ENCODE assay signal across 18 cellular contexts in genomic region chr2:27175330-27175729, GRCh38. TPM values are rescaled to one million over a fixed set of nuclear protein-coding genes. Genes with fewer than 3 reads are reported as not detected.
DNase-seq lines count a peak whose midpoint lies in the region; ATAC-seq, FAIRE-seq and TF ChIP-seq lines count a peak whose summit lies in the region.
"Had no signal": no experiment of that assay in that cellular context is flagged by ENCODE, and none has a peak within 500 bp of the region (broad histone marks: within the 10 kb centered on the region; RNA-seq: fewer than 3 reads in every experiment).

No MANE protein-coding gene starts in this region.

- H2AFZ ChIP-seq in HepG2 (ENCODE audit: low read length) (no peak overlapping the region), osteoblast (ENCODE audit: low read length) (no peak overlapping the region)

- TF ChIP-seq POLR2A in HepG2 (IDR thresholded peaks at IDR 0.05; ENCODE audit: insufficient read depth in 1 of 2, low read depth in 2 of 2, low read length in 2 of 2), result no peak
- no peak for TF ChIP-seq POLR2A in right lobe of liver (IDR thresholded peaks at IDR 0.05)

- ATAC-seq in HepG2 (no peak), right lobe of liver (no peak), HG02642 (IDR thresholded peaks at IDR 0.05; ENCODE audit: poor library complexity, unreplicated experiment) (no peak), natural killer cell (no peak)

- no peak overlapping the region for H3K4me3 ChIP-seq in HepG2 (replicated peaks in 1 of 3; ENCODE audit: insufficient read depth in 1 of 3, low read depth in 2 of 3, low read length in 3 of 3)
- no peak overlapping the region for H3K4me3 ChIP-seq in right lobe of liver
- no peak overlapping the region for H3K4me3 ChIP-seq in fibroblast of pulmonary artery (replicated peaks; ENCODE audit: low read depth, low read length)
- no peak overlapping the region for H3K4me3 ChIP-seq in osteoblast (ENCODE audit: insufficient read depth, low read length)
- H3K4me3 ChIP-seq in colonic mucosa, result no peak overlapping the region
- H3K4me3 ChIP-seq: HAP-1, K562 had no signal

- H3K4me2 ChIP-seq in HepG2 (ENCODE audit: low read depth, low read length), result no peak overlapping the region
- no peak overlapping the region for H3K4me2 ChIP-seq in osteoblast (ENCODE audit: insufficient read depth, low read length)

- DNase-seq in HepG2 (ENCODE audit: low spot score) (no peak), right lobe of liver (no peak), fibroblast of pulmonary artery (ENCODE audit: low read depth) (peak; percentile 38), osteoblast (ENCODE audit: insufficient read length, low spot score, missing footprints) (peak; percentile 19), colonic mucosa (no peak), natural killer cell (no peak), NCI-H1694 (lab: John Stamatoyannopoulos, UW) (no peak)
- DNase-seq: DND-41, NCI-H187 treated with DMSO at 0.1 percent for 48 hours, NCI-H510A treated with DMSO at 0.1 percent for 48 hours, RPMI8226, SIG-M5 had no signal

- H4K20me1 ChIP-seq in HepG2 (ENCODE audit: insufficient read depth, low read length) (no peaks in the 10 kb centered on the region), osteoblast (ENCODE audit: insufficient read depth, low read length) (no peaks in the 10 kb centered on the region)

- H3K79me2 ChIP-seq in HepG2 (ENCODE audit: insufficient read depth, low read length) (no peaks in the 10 kb centered on the region), osteoblast (ENCODE audit: insufficient read depth, low read length) (no peaks in the 10 kb centered on the region)

- H3K9ac ChIP-seq in HepG2 (ENCODE audit: insufficient read depth, low read depth, low read length), result no peak overlapping the region
- no peak overlapping the region for H3K9ac ChIP-seq in colonic mucosa (ENCODE audit: low read depth in 2 of 2, low read length in 2 of 2)

- peak overlapping the region; percentile 43 for H3K27ac ChIP-seq in HepG2 (ENCODE audit: extremely low read length, insufficient read depth, low read length)
- H3K27ac ChIP-seq in right lobe of liver, result no peak overlapping the region
- H3K27ac ChIP-seq in osteoblast (ENCODE audit: low read depth, low read length), result no peak overlapping the region
- H3K27ac ChIP-seq in colonic mucosa, result no peak overlapping the region
- H3K27ac ChIP-seq: 22Rv1 had no signal

- peaks cover 0 to 4% of the 10 kb centered on the region in 2 donors for H3K4me1 Mint-ChIP-seq in natural killer cell

- peaks cover 14% of the 10 kb centered on the region in 2 donors for H3K27me3 Mint-ChIP-seq in natural killer cell (ENCODE audit: low read depth in 2 of 2)

- H3K9me3 ChIP-seq in HepG2 (ENCODE audit: low read length), result no peaks in the 10 kb centered on the region
- no peaks in the 10 kb centered on the region for H3K9me3 ChIP-seq in right lobe of liver
- H3K9me3 ChIP-seq in osteoblast (ENCODE audit: low read depth, low read length), result no peaks in the 10 kb centered on the region
- H3K9me3 ChIP-seq in colonic mucosa, result no peaks in the 10 kb centered on the region
- H3K9me3 ChIP-seq: HAP-1 had no signal

- 84% methylated on average over 8 of the region's 8 CpGs for WGBS in HepG2 (ENCODE audit: low lambda C conversion rate)
- 78% methylated on average over 8 of the region's 8 CpGs for WGBS in right lobe of liver (ENCODE audit: insufficient coverage, low coverage, low lambda C conversion rate, missing lambda C conversion rate)

- H3K9me3 Mint-ChIP-seq in natural killer cell, result no peaks in the 10 kb centered on the region
- H3K9me3 Mint-ChIP-seq: CD14-positive monocyte had no signal

- BruUV-seq in HepG2 (replicated peaks; lab: Mats Ljungman, UMichigan), result no TSS peak

- in situ Hi-C loops in HepG2 (cut with HindIII; ENCODE audit: extremely low pct_ligation_motif_present, low pct_unique_long_range_greater_than_20kb), result no loop called here

- intact Hi-C loops in HepG2 (cut with micrococcal nuclease; ENCODE audit: unreplicated experiment) (no loop called here), right lobe of liver (cut with DNase I) (no loop called here), colonic mucosa (cut with DNase I) (no loop called here), natural killer cell (cut with micrococcal nuclease) (no loop called here)

- no peaks in the 10 kb centered on the region; a peak in 1 of 5 replicates for H3K36me3 ChIP-seq in HepG2 (replicated peaks in 1 of 2; ENCODE audit: control insufficient read depth in 1 of 2, insufficient read depth in 2 of 2, low read length in 2 of 2)
- H3K36me3 ChIP-seq in right lobe of liver, result no peaks in the 10 kb centered on the region
- H3K36me3 ChIP-seq in osteoblast (ENCODE audit: insufficient read depth, low read length), result no peaks in the 10 kb centered on the region
- no peaks in the 10 kb centered on the region for H3K36me3 ChIP-seq in colonic mucosa
- H3K36me3 ChIP-seq: HAP-1 had no signal

- H3K27ac Mint-ChIP-seq in natural killer cell, result no peak overlapping the region
- H3K27ac Mint-ChIP-seq: CD14-positive monocyte had no signal

- no peaks in the 10 kb centered on the region for H3K36me3 Mint-ChIP-seq in natural killer cell
- H3K36me3 Mint-ChIP-seq: CD14-positive monocyte had no signal

- POLR2A ChIA-PET in HepG2 (lab: Yijun Ruan, JAX), result interaction anchor here (0.7 to 3.8 kb wide), 5 partner anchors 9 to 82 kb away, joined by 3 to 19 read pairs (median 3); partner anchors contain the start of gene PREB

- TF ChIP-seq CTCF in HepG2 (CRISPR knock-in tag; IDR thresholded peaks at IDR 0.05) (no peak), right lobe of liver (IDR thresholded peaks at IDR 0.05) (no peak), fibroblast of pulmonary artery (IDR thresholded peaks at IDR 0.05; ENCODE audit: low read length, missing control alignments) (no peak), osteoblast (IDR thresholded peaks at IDR 0.05; ENCODE audit: extremely low read depth, low read depth, low read length) (no peak), colonic mucosa (IDR thresholded peaks at IDR 0.05) (no peak), natural killer cell (IDR thresholded peaks at IDR 0.05) (no peak)

- FAIRE-seq in HepG2 (lab: Jason Lieb, UNC), result no peak
- FAIRE-seq: G401.6, K562 had no signal

- H3K27me3 ChIP-seq in HepG2 (ENCODE audit: control insufficient read depth in 1 of 2, insufficient read depth in 2 of 2, low read length in 2 of 2) (no peaks in the 10 kb centered on the region), right lobe of liver (no peaks in the 10 kb centered on the region), osteoblast (ENCODE audit: insufficient read depth, low read length) (peaks cover 44% of the 10 kb centered on the region), colonic mucosa (no peaks in the 10 kb centered on the region)

- H3K4me1 ChIP-seq in HepG2 (ENCODE audit: insufficient read depth, low read length) (peaks cover 100% of the 10 kb centered on the region), right lobe of liver (peaks cover 0 to 49% (median 25%) of the 10 kb centered on the region in 4 donors), osteoblast (ENCODE audit: insufficient read depth, low read length) (peaks cover 20% of the 10 kb centered on the region), colonic mucosa (no peaks in the 10 kb centered on the region)
- H3K4me1 ChIP-seq: HAP-1 had no signal

- TF ChIP-seq RAD21 in HepG2 (CRISPR knock-in tag; IDR thresholded peaks at IDR 0.05), result no peak

- no peak overlapping the region for H3K4me3 Mint-ChIP-seq in natural killer cell
- H3K4me3 Mint-ChIP-seq: CD14-positive monocyte had no signal

- CTCF ChIA-PET in HepG2 (lab: Yijun Ruan, JAX; ENCODE audit: low intra/inter-chr PET ratio, low total read pairs), result no interaction called here

- TF ChIP-seq EP300 in HepG2 (IDR thresholded peaks at IDR 0.05; ENCODE audit: low read depth in 2 of 2, low read length in 2 of 2) (no peak), HepG2 (CRISPR knock-in tag; IDR thresholded peaks at IDR 0.05; ENCODE audit: borderline replicate concordance) (no peak)

RNA-seq across cellular contexts. Expression of gene TCF23, which starts 26.5 kb away (rescaled TPM):
- total RNA-seq in HepG2 (2016; rRNA removed; fragmentation: Illumina TruSeq; extraction: Trizol), result 0.02 and 0.04 TPM in 2 replicates
- not detected in 2 replicates for total RNA-seq in HepG2 (2016; cell fraction: cytosol; rRNA removed; fragmentation: Illumina TruSeq; extraction: Trizol; ENCODE audit: low read depth)
- 0.15 TPM in 1 of 2 replicates, not detected in the other for total RNA-seq in HepG2 (2016; cell fraction: insoluble cytoplasmic fraction; rRNA removed; fragmentation: Illumina TruSeq; extraction: Trizol)
- not detected in 2 replicates for total RNA-seq in HepG2 (2016; cell fraction: membrane; rRNA removed; fragmentation: Illumina TruSeq; extraction: Trizol)
- not detected in 2 replicates for total RNA-seq in HepG2 (2016; cell fraction: nucleus; rRNA removed; fragmentation: Illumina TruSeq; extraction: Trizol)
- 1.4 TPM in 2 replicates for polyA plus RNA-seq in HepG2 (2011; rRNA removed)
- 0.98 and 1.1 TPM in 2 replicates for polyA plus RNA-seq in HepG2 (2011; cell fraction: cytosol; rRNA removed)
- 1.7 and 2.0 TPM in 2 replicates for polyA plus RNA-seq in HepG2 (2011; cell fraction: nucleus; rRNA removed)
- 0.80 and 1.5 TPM in 2 replicates for polyA plus RNA-seq in HepG2 (2012)
- polyA plus RNA-seq in HepG2 (2016; cell fraction: cytosol; fragmentation: Illumina TruSeq; extraction: Trizol; ENCODE audit: low read depth), result not detected in 2 replicates
- polyA plus RNA-seq in HepG2 (2016; cell fraction: insoluble cytoplasmic fraction; fragmentation: Illumina TruSeq; extraction: Trizol; ENCODE audit: low read depth), result not detected in 2 replicates
- polyA plus RNA-seq in HepG2 (2016; cell fraction: membrane; fragmentation: Illumina TruSeq; extraction: Trizol; ENCODE audit: low read depth), result not detected in 2 replicates
- 0.12 TPM in 1 of 2 replicates, not detected in the other for polyA plus RNA-seq in HepG2 (2016; cell fraction: nucleus; fragmentation: Illumina TruSeq; extraction: Trizol; ENCODE audit: insufficient read depth, low read depth)
- 1.3 TPM in 1 of 2 replicates, not detected in the other for polyA minus RNA-seq in HepG2 (2011; rRNA and poly(A)+ RNA removed; ENCODE audit: low replicate concordance)
- 0.49 and 0.70 TPM in 2 replicates for polyA minus RNA-seq in HepG2 (2011; cell fraction: cytosol; rRNA and poly(A)+ RNA removed)
- 0.52 and 0.62 TPM in 2 replicates for polyA minus RNA-seq in HepG2 (2011; cell fraction: nucleus; rRNA and poly(A)+ RNA removed)
- under 1 TPM in 1 of 6 experiments, not detected in 5; 0.04 TPM for total RNA-seq in right lobe of liver
- not detected in 2 replicates for total RNA-seq in osteoblast
- under 1 TPM; 0.05 to 0.07 TPM for total RNA-seq in colonic mucosa
- not detected for total RNA-seq in natural killer cell
- polyA plus RNA-seq: CD14-positive monocyte, K562 had no signal

RNA-seq across cellular contexts. Expression of gene PRR30, which starts 36.1 kb away (rescaled TPM):
- total RNA-seq in HepG2 (2016; rRNA removed; fragmentation: Illumina TruSeq; extraction: Trizol) (not detected in 2 replicates), right lobe of liver (not detected), osteoblast (not detected in 2 replicates), colonic mucosa (not detected), natural killer cell (not detected)
- total RNA-seq in HepG2 (2016; cell fraction: cytosol; rRNA removed; fragmentation: Illumina TruSeq; extraction: Trizol; ENCODE audit: low read depth), result not detected in 2 replicates
- not detected in 2 replicates for total RNA-seq in HepG2 (2016; cell fraction: insoluble cytoplasmic fraction; rRNA removed; fragmentation: Illumina TruSeq; extraction: Trizol)
- not detected in 2 replicates for total RNA-seq in HepG2 (2016; cell fraction: membrane; rRNA removed; fragmentation: Illumina TruSeq; extraction: Trizol)
- total RNA-seq in HepG2 (2016; cell fraction: nucleus; rRNA removed; fragmentation: Illumina TruSeq; extraction: Trizol), result not detected in 2 replicates
- polyA plus RNA-seq in HepG2 (2011; rRNA removed), result not detected in 2 replicates
- polyA plus RNA-seq in HepG2 (2011; cell fraction: cytosol; rRNA removed), result not detected in 2 replicates
- not detected in 2 replicates for polyA plus RNA-seq in HepG2 (2011; cell fraction: nucleus; rRNA removed)
- not detected in 2 replicates for polyA plus RNA-seq in HepG2 (2012)
- not detected in 2 replicates for polyA plus RNA-seq in HepG2 (2016; cell fraction: cytosol; fragmentation: Illumina TruSeq; extraction: Trizol; ENCODE audit: low read depth)
- not detected in 2 replicates for polyA plus RNA-seq in HepG2 (2016; cell fraction: insoluble cytoplasmic fraction; fragmentation: Illumina TruSeq; extraction: Trizol; ENCODE audit: low read depth)
- not detected in 2 replicates for polyA plus RNA-seq in HepG2 (2016; cell fraction: membrane; fragmentation: Illumina TruSeq; extraction: Trizol; ENCODE audit: low read depth)
- not detected in 2 replicates for polyA plus RNA-seq in HepG2 (2016; cell fraction: nucleus; fragmentation: Illumina TruSeq; extraction: Trizol; ENCODE audit: insufficient read depth, low read depth)
- not detected in 2 replicates for polyA minus RNA-seq in HepG2 (2011; rRNA and poly(A)+ RNA removed; ENCODE audit: low replicate concordance)
- not detected in 2 replicates for polyA minus RNA-seq in HepG2 (2011; cell fraction: cytosol; rRNA and poly(A)+ RNA removed)
- not detected in 2 replicates for polyA minus RNA-seq in HepG2 (2011; cell fraction: nucleus; rRNA and poly(A)+ RNA removed)
- total RNA-seq: K562 had no signal
- polyA plus RNA-seq: CD14-positive monocyte, K562 had no signal

RNA-seq across cellular contexts. Expression of gene ATRAID, which starts 36.5 kb away (rescaled TPM):
- 130 and 207 TPM in 2 replicates for total RNA-seq in HepG2 (2016; rRNA removed; fragmentation: Illumina TruSeq; extraction: Trizol)
- 237 and 301 TPM in 2 replicates for total RNA-seq in HepG2 (2016; cell fraction: cytosol; rRNA removed; fragmentation: Illumina TruSeq; extraction: Trizol; ENCODE audit: low read depth)
- total RNA-seq in HepG2 (2016; cell fraction: insoluble cytoplasmic fraction; rRNA removed; fragmentation: Illumina TruSeq; extraction: Trizol), result 124 and 208 TPM in 2 replicates
- 240 and 276 TPM in 2 replicates for total RNA-seq in HepG2 (2016; cell fraction: membrane; rRNA removed; fragmentation: Illumina TruSeq; extraction: Trizol)
- total RNA-seq in HepG2 (2016; cell fraction: nucleus; rRNA removed; fragmentation: Illumina TruSeq; extraction: Trizol), result 132 and 154 TPM in 2 replicates
- 280 and 382 TPM in 2 replicates for polyA plus RNA-seq in HepG2 (2011; rRNA removed)
- 388 and 397 TPM in 2 replicates for polyA plus RNA-seq in HepG2 (2011; cell fraction: cytosol; rRNA removed)
- 165 and 172 TPM in 2 replicates for polyA plus RNA-seq in HepG2 (2011; cell fraction: nucleus; rRNA removed)
- 120 and 153 TPM in 2 replicates for polyA plus RNA-seq in HepG2 (2012)
- polyA plus RNA-seq in HepG2 (2016; cell fraction: cytosol; fragmentation: Illumina TruSeq; extraction: Trizol; ENCODE audit: low read depth), result 273 and 357 TPM in 2 replicates
- polyA plus RNA-seq in HepG2 (2016; cell fraction: insoluble cytoplasmic fraction; fragmentation: Illumina TruSeq; extraction: Trizol; ENCODE audit: low read depth), result 125 and 139 TPM in 2 replicates
- polyA plus RNA-seq in HepG2 (2016; cell fraction: membrane; fragmentation: Illumina TruSeq; extraction: Trizol; ENCODE audit: low read depth), result 241 and 285 TPM in 2 replicates
- 232 and 249 TPM in 2 replicates for polyA plus RNA-seq in HepG2 (2016; cell fraction: nucleus; fragmentation: Illumina TruSeq; extraction: Trizol; ENCODE audit: insufficient read depth, low read depth)
- 164 and 175 TPM in 2 replicates for polyA minus RNA-seq in HepG2 (2011; rRNA and poly(A)+ RNA removed; ENCODE audit: low replicate concordance)
- 98.3 and 110 TPM in 2 replicates for polyA minus RNA-seq in HepG2 (2011; cell fraction: cytosol; rRNA and poly(A)+ RNA removed)
- polyA minus RNA-seq in HepG2 (2011; cell fraction: nucleus; rRNA and poly(A)+ RNA removed), result 161 and 181 TPM in 2 replicates
- total RNA-seq in right lobe of liver, result 10 to 100 TPM; 30.7 to 65.8 (median 35.9) TPM
- 187 and 198 TPM in 2 replicates for total RNA-seq in osteoblast
- total RNA-seq in colonic mucosa, result 10 to 100 TPM; 80.7 to 83.4 TPM
- total RNA-seq in natural killer cell, result 10 to 100 TPM; 65.5 to 76.6 (median 76.5) TPM

RNA-seq across cellular contexts. Expression of gene SLC5A6, which starts 36.7 kb away (rescaled TPM):
- total RNA-seq in HepG2 (2016; rRNA removed; fragmentation: Illumina TruSeq; extraction: Trizol) (73.9 and 135 TPM in 2 replicates), right lobe of liver (100 to 1,000 TPM in 3 of 6 experiments, 10 to 100 TPM in 3; 57.5 to 151 (median 90.3) TPM), osteoblast (14.1 TPM in 2 replicates), colonic mucosa (10 to 100 TPM; 19.4 to 57.5 TPM), natural killer cell (100 to 1,000 TPM in 1 of 3 donors, 10 to 100 TPM in 2; 86.2 to 102 (median 93.7) TPM)
- 30.4 and 34.3 TPM in 2 replicates for total RNA-seq in HepG2 (2016; cell fraction: cytosol; rRNA removed; fragmentation: Illumina TruSeq; extraction: Trizol; ENCODE audit: low read depth)
- 73.5 and 136 TPM in 2 replicates for total RNA-seq in HepG2 (2016; cell fraction: insoluble cytoplasmic fraction; rRNA removed; fragmentation: Illumina TruSeq; extraction: Trizol)
- 79.1 and 85.5 TPM in 2 replicates for total RNA-seq in HepG2 (2016; cell fraction: membrane; rRNA removed; fragmentation: Illumina TruSeq; extraction: Trizol)
- 134 and 158 TPM in 2 replicates for total RNA-seq in HepG2 (2016; cell fraction: nucleus; rRNA removed; fragmentation: Illumina TruSeq; extraction: Trizol)
- 417 and 462 TPM in 2 replicates for polyA plus RNA-seq in HepG2 (2011; rRNA removed)
- polyA plus RNA-seq in HepG2 (2011; cell fraction: cytosol; rRNA removed), result 356 and 373 TPM in 2 replicates
- 1,568 and 1,774 TPM in 2 replicates for polyA plus RNA-seq in HepG2 (2011; cell fraction: nucleus; rRNA removed)
- 192 and 216 TPM in 2 replicates for polyA plus RNA-seq in HepG2 (2012)
- 27.4 and 30.4 TPM in 2 replicates for polyA plus RNA-seq in HepG2 (2016; cell fraction: cytosol; fragmentation: Illumina TruSeq; extraction: Trizol; ENCODE audit: low read depth)
- polyA plus RNA-seq in HepG2 (2016; cell fraction: insoluble cytoplasmic fraction; fragmentation: Illumina TruSeq; extraction: Trizol; ENCODE audit: low read depth), result 63.2 and 70.8 TPM in 2 replicates
- polyA plus RNA-seq in HepG2 (2016; cell fraction: membrane; fragmentation: Illumina TruSeq; extraction: Trizol; ENCODE audit: low read depth), result 56.1 and 58.9 TPM in 2 replicates
- 255 and 265 TPM in 2 replicates for polyA plus RNA-seq in HepG2 (2016; cell fraction: nucleus; fragmentation: Illumina TruSeq; extraction: Trizol; ENCODE audit: insufficient read depth, low read depth)
- polyA minus RNA-seq in HepG2 (2011; rRNA and poly(A)+ RNA removed; ENCODE audit: low replicate concordance), result 193 and 937 TPM in 2 replicates
- polyA minus RNA-seq in HepG2 (2011; cell fraction: cytosol; rRNA and poly(A)+ RNA removed), result 155 and 193 TPM in 2 replicates
- 359 and 416 TPM in 2 replicates for polyA minus RNA-seq in HepG2 (2011; cell fraction: nucleus; rRNA and poly(A)+ RNA removed)

RNA-seq across cellular contexts. Expression of gene PREB, which starts 40.9 kb away (rescaled TPM):
- total RNA-seq in HepG2 (2016; rRNA removed; fragmentation: Illumina TruSeq; extraction: Trizol) (112 and 119 TPM in 2 replicates), right lobe of liver (100 to 1,000 TPM in 2 of 6 experiments, 10 to 100 TPM in 4; 27.1 to 102 (median 59.2) TPM), osteoblast (42.4 and 45.2 TPM in 2 replicates), colonic mucosa (10 to 100 TPM; 42.7 to 72.1 TPM), natural killer cell (10 to 100 TPM; 24.6 to 41.5 (median 31.2) TPM)
- 39.9 and 63.7 TPM in 2 replicates for total RNA-seq in HepG2 (2016; cell fraction: cytosol; rRNA removed; fragmentation: Illumina TruSeq; extraction: Trizol; ENCODE audit: low read depth)
- 110 and 115 TPM in 2 replicates for total RNA-seq in HepG2 (2016; cell fraction: insoluble cytoplasmic fraction; rRNA removed; fragmentation: Illumina TruSeq; extraction: Trizol)
- total RNA-seq in HepG2 (2016; cell fraction: membrane; rRNA removed; fragmentation: Illumina TruSeq; extraction: Trizol), result 96.6 and 139 TPM in 2 replicates
- 53.1 and 57.3 TPM in 2 replicates for total RNA-seq in HepG2 (2016; cell fraction: nucleus; rRNA removed; fragmentation: Illumina TruSeq; extraction: Trizol)
- 192 and 208 TPM in 2 replicates for polyA plus RNA-seq in HepG2 (2011; rRNA removed)
- 183 and 221 TPM in 2 replicates for polyA plus RNA-seq in HepG2 (2011; cell fraction: cytosol; rRNA removed)
- 169 and 222 TPM in 2 replicates for polyA plus RNA-seq in HepG2 (2011; cell fraction: nucleus; rRNA removed)
- 99.5 and 112 TPM in 2 replicates for polyA plus RNA-seq in HepG2 (2012)
- 38.3 and 64.2 TPM in 2 replicates for polyA plus RNA-seq in HepG2 (2016; cell fraction: cytosol; fragmentation: Illumina TruSeq; extraction: Trizol; ENCODE audit: low read depth)
- polyA plus RNA-seq in HepG2 (2016; cell fraction: insoluble cytoplasmic fraction; fragmentation: Illumina TruSeq; extraction: Trizol; ENCODE audit: low read depth), result 119 and 122 TPM in 2 replicates
- 80.1 and 115 TPM in 2 replicates for polyA plus RNA-seq in HepG2 (2016; cell fraction: membrane; fragmentation: Illumina TruSeq; extraction: Trizol; ENCODE audit: low read depth)
- 90.6 and 93.2 TPM in 2 replicates for polyA plus RNA-seq in HepG2 (2016; cell fraction: nucleus; fragmentation: Illumina TruSeq; extraction: Trizol; ENCODE audit: insufficient read depth, low read depth)
- polyA minus RNA-seq in HepG2 (2011; rRNA and poly(A)+ RNA removed; ENCODE audit: low replicate concordance), result 178 and 487 TPM in 2 replicates
- polyA minus RNA-seq in HepG2 (2011; cell fraction: cytosol; rRNA and poly(A)+ RNA removed), result 57.6 and 60.2 TPM in 2 replicates
- polyA minus RNA-seq in HepG2 (2011; cell fraction: nucleus; rRNA and poly(A)+ RNA removed), result 52.7 and 73.4 TPM in 2 replicates

Comparison
In these comparisons a context has a peak if more than half of its experiments do, and no peak if none do; other contexts are left out.
1. DNase-seq: peak in fibroblast of pulmonary artery (single experiment) and osteoblast (single experiment); none in HepG2 (single experiment), right lobe of liver (0 of 3), colonic mucosa (single experiment), natural killer cell (single experiment) and NCI-H1694 (single experiment).